ENCODE assay signal across 30 cellular contexts in genomic region chr3:58184982-58185360, GRCh38. TPM values are rescaled to one million over a fixed set of nuclear protein-coding genes. Genes with fewer than 3 reads are reported as not detected.
"Had no signal": no experiment of that assay in that cellular context is flagged by ENCODE, and none has a peak within 500 bp of the region (broad histone marks: within the 10 kb centered on the region; RNA-seq: fewer than 3 reads in every experiment).

No MANE protein-coding gene starts in this region.

- H3K27me3 Mint-ChIP-seq: naive thymus-derived CD8-positive, alpha-beta T cell; stimulated activated naive B cell treated with anti-CD40 and anti-IgM and Interleukin-4, amounts not matched to agents 10 μg/mL and 1 μg/mL and 100 μg/mL, for 72 hours had no signal

- H3K36me3 Mint-ChIP-seq: naive thymus-derived CD8-positive, alpha-beta T cell; stimulated activated naive B cell treated with anti-CD40 and anti-IgM and Interleukin-4, amounts not matched to agents 10 μg/mL and 1 μg/mL and 100 μg/mL, for 72 hours had no signal

- H3K4me1 ChIP-seq: prostate gland, sigmoid colon had no signal

- H3K4me3 Mint-ChIP-seq: naive thymus-derived CD8-positive, alpha-beta T cell; nephron; neural crest cell; stimulated activated naive B cell treated with anti-CD40 and anti-IgM and Interleukin-4, amounts not matched to agents 10 μg/mL and 1 μg/mL and 100 μg/mL, for 72 hours had no signal

- DNase-seq: hippocampal formation; kidney glomerular epithelial cell; left cardiac atrium; left ventricle myocardium superior; lower lobe of right lung; mammary epithelial cell; mesenchymal stem cell; naive thymus-derived CD8-positive, alpha-beta T cell; occipital lobe; retina; right cardiac atrium; sigmoid colon; small intestine; stimulated activated CD4-positive, alpha-beta T cell treated with anti-CD3 and anti-CD28 coated beads, Interleukin-1b, Interleukin-23, amount 100 ng/mL, for 48 hours; stimulated activated CD4-positive, alpha-beta T cell treated with anti-CD3 and anti-CD28 coated beads, Interleukin-2, amount 100 ng/mL, for 48 hours; stimulated activated CD4-positive, alpha-beta T cell treated with anti-CD3 and anti-CD28 coated beads, Interleukin-4, amount 100 ng/mL, for 4 hours; stimulated activated CD8-positive, alpha-beta memory T cell treated with anti-CD3 and anti-CD28 coated beads, Interleukin-4, amount 100 ng/mL, for 48 hours; stimulated activated naive B cell treated with anti-CD40 and anti-IgM and Interleukin-4, amounts not matched to agents 10 μg/mL and 1 μg/mL and 100 μg/mL, for 72 hours; stimulated activated naive CD8-positive, alpha-beta T cell treated with anti-CD3 and anti-CD28 coated beads, Interleukin-15, Interleukin-2, amounts not matched to agents 100 U/mL and 50 U/mL, for 24 hours; stomach; testis; thyroid gland; transverse colon; upper lobe of left lung had no signal

- H3K36me3 ChIP-seq: lower lobe of right lung, neutrophil, ovary, prostate gland, sigmoid colon, stomach, thyroid gland, transverse colon, upper lobe of left lung, vagina had no signal

- H3K27ac Mint-ChIP-seq: naive thymus-derived CD8-positive, alpha-beta T cell; nephron; stimulated activated naive B cell treated with anti-CD40 and anti-IgM and Interleukin-4, amounts not matched to agents 10 μg/mL and 1 μg/mL and 100 μg/mL, for 72 hours had no signal

- H3K27me3 ChIP-seq: neutrophil, ovary, sigmoid colon, stomach, testis, thyroid gland, transverse colon, upper lobe of left lung, vagina had no signal

- H3K4me1 Mint-ChIP-seq: nephron had no signal

- H3K4me3 ChIP-seq: lower lobe of right lung, ovary, prostate gland, sigmoid colon, stomach, testis, thyroid gland, transverse colon, upper lobe of left lung, vagina had no signal

- H3K9me3 ChIP-seq: lower lobe of right lung, neutrophil, ovary, prostate gland, sigmoid colon, stomach, testis, thyroid gland, transverse colon, upper lobe of left lung, vagina had no signal

- H3K9me3 Mint-ChIP-seq: naive thymus-derived CD8-positive, alpha-beta T cell; nephron; neural crest cell; stimulated activated naive B cell treated with anti-CD40 and anti-IgM and Interleukin-4, amounts not matched to agents 10 μg/mL and 1 μg/mL and 100 μg/mL, for 72 hours had no signal

RNA-seq across cellular contexts. Expression of gene DNASE1L3, which starts 25.8 kb away (rescaled TPM):
- total RNA-seq: mammary epithelial cell, neural crest cell had no signal
